30 cellular contexts compared by ENCODE assay signal in genomic region chr12:28578361-28578760, GRCh38.
DNase-seq lines count a peak whose midpoint lies in the region; ATAC-seq and TF ChIP-seq lines count a peak whose summit lies in the region.
"Had no signal": no experiment of that assay in that cellular context is flagged by ENCODE, and none has a peak within 500 bp of the region (broad histone marks: within the 10 kb centered on the region; RNA-seq: fewer than 3 reads in every experiment).

No MANE protein-coding gene starts in this region.

- ATAC-seq in GM18520 (IDR thresholded peaks at IDR 0.05; ENCODE audit: unreplicated experiment) (no peak), GM18861 (IDR thresholded peaks at IDR 0.05; ENCODE audit: unreplicated experiment) (no peak)
- ATAC-seq: heart left ventricle; K562; PC-3; psoas muscle; stimulated activated memory B cell treated with anti-CD40 and anti-IgM and Interleukin-4, amounts not matched to agents 10 μg/mL and 1 μg/mL and 100 μg/mL, for 72 hours had no signal

- H3K27ac ChIP-seq in colonic mucosa: no peak overlapping the region
- H3K27ac ChIP-seq: heart left ventricle, psoas muscle, SK-N-MC had no signal

- no peaks in the 10 kb centered on the region for H3K36me3 ChIP-seq in colonic mucosa
- H3K36me3 ChIP-seq: heart left ventricle had no signal

- H3K4me1 ChIP-seq in colonic mucosa: no peaks in the 10 kb centered on the region
- H3K4me1 ChIP-seq: psoas muscle had no signal

- H3K9ac ChIP-seq in colonic mucosa (ENCODE audit: low read depth in 2 of 2, low read length in 2 of 2): no peak overlapping the region

- TF ChIP-seq CTCF in choroid plexus epithelial cell (conservative IDR thresholded peaks at IDR 0.05; ENCODE audit: low read depth, low read length): no peak
- no peak for TF ChIP-seq CTCF in foreskin fibroblast (IDR thresholded peaks at IDR 0.05; ENCODE audit: low read depth, low read length)
- no peak for TF ChIP-seq CTCF in colonic mucosa (IDR thresholded peaks at IDR 0.05)

- H3K27me3 ChIP-seq in colonic mucosa: no peaks in the 10 kb centered on the region
- H3K27me3 ChIP-seq: heart left ventricle had no signal

- DNase-seq in GM03348 (ENCODE audit: low spot score) (peak; percentile 19), choroid plexus epithelial cell (ENCODE audit: low read depth) (peak; percentile 25), foreskin fibroblast (peak; percentile 40 to 72), skeletal muscle cell (ENCODE audit: low read depth) (peak; percentile 7), colonic mucosa (no peak), OCI-M1 (lab: John Stamatoyannopoulos, UW) (no peak)
- DNase-seq: activated CD4-positive, CD25-positive, alpha-beta regulatory T cell; activated effector memory CD4-positive, alpha-beta T cell treated with anti-CD3 and anti-CD28 coated beads, Interleukin-2, amount 50 U/mL, for 16 hours; activated naive CD8-positive, alpha-beta T cell treated with anti-CD3 and anti-CD28 coated beads for 36 hours; activated T-cell treated with anti-CD3 and anti-CD28 coated beads, Interleukin-2, amount 50 U/mL, for 24 hours; DMS53; endodermal cell; heart left ventricle; kidney; midbrain; naive B cell; NCI-H1092 treated with DMSO at 0.1 percent for 48 hours; NCI-H1930; NCI-H524; NK-92 treated with Interleukin-12 subunit alpha and Interleukin-12 subunit beta, amount 100 ng/mL, for 24 hours; PC-3; psoas muscle; stimulated activated CD4-positive, alpha-beta T cell treated with anti-CD3 and anti-CD28 coated beads, Interleukin-15, amount 100 ng/mL, for 24 hours; substantia nigra had no signal

- intact Hi-C loops in colonic mucosa (cut with DNase I): no loop called here

- H3K4me3 ChIP-seq in choroid plexus epithelial cell (ENCODE audit: low read depth, low read length) (no peak overlapping the region), foreskin fibroblast (ENCODE audit: low read depth in 1 of 2, low read length in 2 of 2) (no peak overlapping the region), skeletal muscle cell (ENCODE audit: low read depth, low read length) (no peak overlapping the region), colonic mucosa (no peak overlapping the region)
- H3K4me3 ChIP-seq: heart left ventricle, K562, psoas muscle, SK-N-MC had no signal

- no peaks in the 10 kb centered on the region for H3K9me3 ChIP-seq in colonic mucosa
- H3K9me3 ChIP-seq: Caco-2, heart left ventricle, psoas muscle had no signal

Comparison
In these comparisons a context has a peak if more than half of its experiments do, and no peak if none do; other contexts are left out.
1. DNase-seq: peak in GM03348 (single experiment), choroid plexus epithelial cell (single experiment), foreskin fibroblast (2 of 2) and skeletal muscle cell (single experiment); none in colonic mucosa (single experiment) and OCI-M1 (single experiment).